In genomic region chr1:50930965-50931737, GRCh38 we compare ENCODE assay signal across 15 cellular contexts. TPM values are rescaled to one million over a fixed set of nuclear protein-coding genes. Genes with fewer than 3 reads are reported as not detected.
DNase-seq lines count a peak whose midpoint lies in the region; ATAC-seq and TF ChIP-seq lines count a peak whose summit lies in the region.
"Had no signal": no experiment of that assay in that cellular context is flagged by ENCODE, and none has a peak within 500 bp of the region (broad histone marks: within the 10 kb centered on the region; RNA-seq: fewer than 3 reads in every experiment).

No MANE protein-coding gene starts in this region.

- intact Hi-C loops in activated CD8-positive, alpha-beta T cell treated with anti-CD3 and anti-CD28 coated beads for 36 hours (cut with micrococcal nuclease), result no loop called here
- intact Hi-C loops in OCI-LY7 (cut with micrococcal nuclease; ENCODE audit: unreplicated experiment), result no loop called here

- H3K27ac Mint-ChIP-seq in activated CD8-positive, alpha-beta T cell treated with anti-CD3 and anti-CD28 coated beads for 36 hours, result no peak overlapping the region
- H3K27ac Mint-ChIP-seq in activated CD8-positive, alpha-beta T cell treated with anti-CD3 and anti-CD28 coated beads, Interleukin-2, amount 10 ng/mL, durations not matched to agents 7 days and 5 days, result no peak overlapping the region

- no peak overlapping the region for H3K4me3 ChIP-seq in OCI-LY7 (ENCODE audit: low read depth, low read length, poor library complexity, severe bottlenecking)
- H3K4me3 ChIP-seq: right lobe of liver had no signal

- H4K20me1 ChIP-seq in OCI-LY7 (ENCODE audit: insufficient read depth, low read length), result peaks cover 11% of the 10 kb centered on the region

- peaks cover 91% of the 10 kb centered on the region for H3K79me2 ChIP-seq in OCI-LY7 (ENCODE audit: insufficient read depth, low read depth, low read length)

- H3K27ac ChIP-seq in OCI-LY7 (ENCODE audit: low read depth, low read length, poor library complexity, severe bottlenecking), result no peak overlapping the region
- H3K27ac ChIP-seq: right lobe of liver had no signal

- H2AFZ ChIP-seq in OCI-LY7 (ENCODE audit: low read length), result no peak overlapping the region

- H3K4me2 ChIP-seq in OCI-LY7 (ENCODE audit: low read length), result no peak overlapping the region

- H3K36me3 ChIP-seq in OCI-LY7 (ENCODE audit: insufficient read depth, low read length), result peaks cover 46% of the 10 kb centered on the region
- H3K36me3 ChIP-seq: right lobe of liver had no signal

- no peaks in the 10 kb centered on the region for H3K9me3 ChIP-seq in OCI-LY7 (ENCODE audit: low read length)
- H3K9me3 ChIP-seq: right lobe of liver had no signal

- H3K9me2 ChIP-seq in OCI-LY7 (ENCODE audit: insufficient read depth, low read length), result no peaks in the 10 kb centered on the region

- no TSS peak for BruUV-seq in OCI-LY7 (replicated peaks; lab: Mats Ljungman, UMichigan)

- no peaks in the 10 kb centered on the region for H3K9me3 Mint-ChIP-seq in activated CD8-positive, alpha-beta T cell treated with anti-CD3 and anti-CD28 coated beads for 36 hours
- no peaks in the 10 kb centered on the region for H3K9me3 Mint-ChIP-seq in activated CD8-positive, alpha-beta T cell treated with anti-CD3 and anti-CD28 coated beads, Interleukin-2, amount 10 ng/mL, durations not matched to agents 7 days and 5 days (ENCODE audit: insufficient read depth)
- H3K9me3 Mint-ChIP-seq: H9; natural killer cell treated with Interleukin-12 subunit alpha and Interleukin-12 subunit beta and Interleukin-15 and Interleukin-18, amount 100 ng/mL, for 72 hours had no signal

- peaks cover 38% of the 10 kb centered on the region for H3K4me1 Mint-ChIP-seq in activated CD8-positive, alpha-beta T cell treated with anti-CD3 and anti-CD28 coated beads for 36 hours (ENCODE audit: low read depth)
- peaks cover 10% of the 10 kb centered on the region for H3K4me1 Mint-ChIP-seq in activated CD8-positive, alpha-beta T cell treated with anti-CD3 and anti-CD28 coated beads, Interleukin-2, amount 10 ng/mL, durations not matched to agents 7 days and 5 days (ENCODE audit: low read depth)

- DNase-seq in activated CD8-positive, alpha-beta T cell treated with anti-CD3 and anti-CD28 coated beads for 36 hours, result peak; percentile 65
- DNase-seq in activated CD8-positive, alpha-beta T cell treated with anti-CD3 and anti-CD28 coated beads, Interleukin-2, amount 10 ng/mL, durations not matched to agents 7 days and 5 days, result no peak
- DNase-seq in M059J (ENCODE audit: low read depth) (peak; percentile 6), amniotic epithelial cell (ENCODE audit: low read depth) (peak; percentile 39), LoVo (ENCODE audit: low spot score) (no peak), OCI-LY7 (ENCODE audit: low spot score) (no peak), dermis blood vessel endothelial cell (no peak)
- DNase-seq in stimulated activated CD4-positive, alpha-beta T cell treated with anti-CD3 and anti-CD28 coated beads, Interleukin-4, amount 100 ng/mL, for 48 hours (ENCODE audit: low read depth in 2 of 2), result peak; percentile 4 to 7
- DNase-seq: aorta; effector CD8-positive, alpha-beta T cell; glutamatergic neuron; H9; NCI-H187 treated with DMSO at 0.1 percent for 48 hours; right lobe of liver had no signal

- no peak overlapping the region for H3K4me3 Mint-ChIP-seq in activated CD8-positive, alpha-beta T cell treated with anti-CD3 and anti-CD28 coated beads for 36 hours
- H3K4me3 Mint-ChIP-seq in activated CD8-positive, alpha-beta T cell treated with anti-CD3 and anti-CD28 coated beads, Interleukin-2, amount 10 ng/mL, durations not matched to agents 7 days and 5 days, result no peak overlapping the region
- H3K4me3 Mint-ChIP-seq: H9; natural killer cell treated with Interleukin-12 subunit alpha and Interleukin-12 subunit beta and Interleukin-15 and Interleukin-18, amount 100 ng/mL, for 72 hours had no signal

- ATAC-seq in activated CD8-positive, alpha-beta T cell treated with anti-CD3 and anti-CD28 coated beads for 36 hours, result peak; percentile 57
- ATAC-seq in activated CD8-positive, alpha-beta T cell treated with anti-CD3 and anti-CD28 coated beads, Interleukin-2, amount 10 ng/mL, durations not matched to agents 7 days and 5 days, result no peak
- ATAC-seq: natural killer cell treated with Interleukin-12 subunit alpha and Interleukin-12 subunit beta and Interleukin-15 and Interleukin-18, amount 100 ng/mL, for 72 hours; right lobe of liver had no signal

- POLR2A ChIA-PET in activated CD8-positive, alpha-beta T cell treated with anti-CD3 and anti-CD28 coated beads for 36 hours (lab: Charles Lee), result no interaction called here
- POLR2A ChIA-PET in activated CD8-positive, alpha-beta T cell treated with anti-CD3 and anti-CD28 coated beads, Interleukin-2, amount 10 ng/mL, durations not matched to agents 7 days and 5 days (lab: Charles Lee), result interaction anchor here (2.0 kb wide), 1 partner anchor 38 kb away, joined by 9 read pairs; the partner anchor contains the start of gene CDKN2C
- POLR2A ChIA-PET in OCI-LY7 (lab: Charles Lee), result interaction anchor here (0.6 to 1.6 kb wide), 3 partner anchors 9 to 1981 kb away, joined by 3 to 6 read pairs (median 4); no protein-coding TSS in a partner anchor

- no peak for TF ChIP-seq CTCF in activated CD8-positive, alpha-beta T cell treated with anti-CD3 and anti-CD28 coated beads for 36 hours (IDR thresholded peaks at IDR 0.05)
- TF ChIP-seq CTCF in OCI-LY7 (conservative IDR thresholded peaks at IDR 0.05; ENCODE audit: low read length), result no peak

- no peaks in the 10 kb centered on the region for H3K27me3 Mint-ChIP-seq in activated CD8-positive, alpha-beta T cell treated with anti-CD3 and anti-CD28 coated beads for 36 hours
- no peaks in the 10 kb centered on the region for H3K27me3 Mint-ChIP-seq in activated CD8-positive, alpha-beta T cell treated with anti-CD3 and anti-CD28 coated beads, Interleukin-2, amount 10 ng/mL, durations not matched to agents 7 days and 5 days (ENCODE audit: low read depth)
- H3K27me3 Mint-ChIP-seq: natural killer cell treated with Interleukin-12 subunit alpha and Interleukin-12 subunit beta and Interleukin-15 and Interleukin-18, amount 100 ng/mL, for 72 hours had no signal

- peaks cover 10% of the 10 kb centered on the region for H3K4me1 ChIP-seq in OCI-LY7 (ENCODE audit: insufficient read depth, low read length, poor library complexity, severe bottlenecking)
- H3K4me1 ChIP-seq: right lobe of liver had no signal

- peaks cover 8% of the 10 kb centered on the region for H3K36me3 Mint-ChIP-seq in activated CD8-positive, alpha-beta T cell treated with anti-CD3 and anti-CD28 coated beads for 36 hours (ENCODE audit: low read depth)
- peaks cover 7% of the 10 kb centered on the region for H3K36me3 Mint-ChIP-seq in activated CD8-positive, alpha-beta T cell treated with anti-CD3 and anti-CD28 coated beads, Interleukin-2, amount 10 ng/mL, durations not matched to agents 7 days and 5 days (ENCODE audit: low read depth)
- H3K36me3 Mint-ChIP-seq: natural killer cell treated with Interleukin-12 subunit alpha and Interleukin-12 subunit beta and Interleukin-15 and Interleukin-18, amount 100 ng/mL, for 72 hours had no signal

- CTCF ChIA-PET in activated CD8-positive, alpha-beta T cell treated with anti-CD3 and anti-CD28 coated beads for 36 hours (lab: Charles Lee), result interaction anchor here (2.1 kb wide), 1 partner anchor 14 kb away, joined by 9 read pairs; no protein-coding TSS in a partner anchor
- CTCF ChIA-PET in activated CD8-positive, alpha-beta T cell treated with anti-CD3 and anti-CD28 coated beads, Interleukin-2, amount 10 ng/mL, durations not matched to agents 7 days and 5 days (lab: Charles Lee), result interaction anchor here (1.1 to 2.5 kb wide), 5 partner anchors 9 to 259 kb away, joined by 3 to 42 read pairs (median 4); partner anchors contain the start of gene CDKN2C
- CTCF ChIA-PET in OCI-LY7 (lab: Charles Lee; ENCODE audit: unreplicated experiment), result no interaction called here

RNA-seq across cellular contexts. Expression of gene FAF1, which starts 28.9 kb away (rescaled TPM):
- total RNA-seq in activated CD8-positive, alpha-beta T cell treated with anti-CD3 and anti-CD28 coated beads for 36 hours, result 10 to 100 TPM; 82.2 to 87.0 TPM
- 100 to 1,000 TPM in 1 of 2 experiments, 10 to 100 TPM in 1; 95.6 to 104 TPM for total RNA-seq in activated CD8-positive, alpha-beta T cell treated with anti-CD3 and anti-CD28 coated beads, Interleukin-2, amount 10 ng/mL, durations not matched to agents 7 days and 5 days
- 84.8 and 135 TPM in 2 replicates for total RNA-seq in M059J (2014; rRNA removed; shearing (Covaris generic))
- 42.3 and 57.5 TPM in 2 replicates for total RNA-seq in OCI-LY7 (2014; rRNA removed; shearing (Covaris generic))
- total RNA-seq in OCI-LY7 (2022) (113 and 114 TPM in 2 replicates), dermis blood vessel endothelial cell (56.5 and 70.6 TPM in 2 replicates)

RNA-seq across cellular contexts. Expression of gene CDKN2C, which starts 38.9 kb away (rescaled TPM):
- 10 to 100 TPM; 18.4 to 20.7 TPM for total RNA-seq in activated CD8-positive, alpha-beta T cell treated with anti-CD3 and anti-CD28 coated beads for 36 hours
- 10 to 100 TPM; 82.0 to 82.5 TPM for total RNA-seq in activated CD8-positive, alpha-beta T cell treated with anti-CD3 and anti-CD28 coated beads, Interleukin-2, amount 10 ng/mL, durations not matched to agents 7 days and 5 days
- total RNA-seq in M059J (2014; rRNA removed; shearing (Covaris generic)), result 187 and 243 TPM in 2 replicates
- total RNA-seq in OCI-LY7 (2014; rRNA removed; shearing (Covaris generic)), result 46.6 and 55.6 TPM in 2 replicates
- total RNA-seq in OCI-LY7 (2022) (71.0 and 81.2 TPM in 2 replicates), dermis blood vessel endothelial cell (10.0 and 18.5 TPM in 2 replicates)
- total RNA-seq: H9 had no signal

Comparison
In these comparisons a context has a peak if more than half of its experiments do, and no peak if none do; other contexts are left out.
1. DNase-seq: peak in activated CD8-positive, alpha-beta T cell treated with anti-CD3 and anti-CD28 coated beads for 36 hours (single experiment), M059J (single experiment), amniotic epithelial cell (single experiment) and stimulated activated CD4-positive, alpha-beta T cell treated with anti-CD3 and anti-CD28 coated beads, Interleukin-4, amount 100 ng/mL, for 48 hours (2 of 2); none in activated CD8-positive, alpha-beta T cell treated with anti-CD3 and anti-CD28 coated beads, Interleukin-2, amount 10 ng/mL, durations not matched to agents 7 days and 5 days (single experiment), LoVo (single experiment), OCI-LY7 (single experiment) and dermis blood vessel endothelial cell (single experiment).